ENCODE assay signal across 1 cellular context in the genomic region with DNA sequence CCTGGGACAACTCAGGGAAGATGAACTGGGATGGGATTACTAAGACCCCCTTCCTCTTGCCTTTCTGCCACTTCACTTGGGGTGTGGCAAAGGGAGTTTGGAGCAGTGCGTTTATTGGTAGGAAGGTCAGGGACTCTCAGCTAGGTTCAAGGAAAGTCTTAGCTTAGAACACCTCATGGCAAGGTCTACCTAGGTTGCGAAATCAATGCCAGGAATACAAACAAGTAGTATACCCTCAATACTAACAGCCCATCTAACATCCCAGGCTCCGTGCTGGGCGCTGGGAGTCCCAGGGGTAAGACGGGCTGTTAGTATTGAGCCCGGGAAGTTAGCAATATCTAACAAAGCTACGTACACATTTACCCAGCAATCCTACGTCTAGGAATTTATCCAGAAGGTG.
TF ChIP-seq lines count a peak whose summit lies in the region.

No MANE protein-coding gene starts in this region.

TF ChIP-seq in H1, 55 proteins besides CTCF, POLR2A, EP300 and RAD21:
- TF ChIP-seq KDM4A (IDR thresholded peaks at IDR 0.05; ENCODE audit: low read depth, low read length, severe bottlenecking) (no peak), CEBPB (IDR thresholded peaks at IDR 0.05; ENCODE audit: low read depth, low read length) (peak; percentile 57; the same call in 1 of the 2 replicates), CHD2 (IDR thresholded peaks at IDR 0.05; ENCODE audit: low read length) (no peak)
